8 cellular contexts compared by ENCODE assay signal in genomic region chr1:242088875-242089274, GRCh38.
"Had no signal": no experiment of that assay in that cellular context is flagged by ENCODE, and none has a peak within 500 bp of the region (broad histone marks: within the 10 kb centered on the region; RNA-seq: fewer than 3 reads in every experiment).

No MANE protein-coding gene starts in this region.

- ATAC-seq: HCT116 had no signal

- H3K27ac ChIP-seq: GM23248, HL-60 had no signal

- H3K9ac ChIP-seq: GM23248 had no signal

- H2AFZ ChIP-seq: GM23248 had no signal

- H3K4me3 ChIP-seq: GM23248, HAP-1 had no signal

- H3K9me3 ChIP-seq: HAP-1 had no signal

- H3K4me1 ChIP-seq: HAP-1 had no signal

- DNase-seq: GM23248, GOT3, H7, HFFc6, KG1 had no signal

- H3K36me3 ChIP-seq: HAP-1 had no signal
